In genomic region chr18:55092166-55092565, GRCh38 we compare ENCODE assay signal across 28 cellular contexts.
"Had no signal": no experiment of that assay in that cellular context is flagged by ENCODE, and none has a peak within 500 bp of the region (broad histone marks: within the 10 kb centered on the region; RNA-seq: fewer than 3 reads in every experiment).

No MANE protein-coding gene starts in this region.

- H3K4me1 Mint-ChIP-seq: naive thymus-derived CD4-positive, alpha-beta T cell; natural killer cell; stimulated activated effector memory CD8-positive, alpha-beta T cell treated with anti-CD3 and anti-CD28 coated beads, Interleukin-12 subunit alpha, Interleukin-12 subunit beta, amount 100 ng/mL, for 72 hours had no signal

- H2AFZ ChIP-seq: neural progenitor cell, parathyroid adenoma had no signal

- H3K4me3 Mint-ChIP-seq: naive thymus-derived CD4-positive, alpha-beta T cell; natural killer cell; nephron; neural progenitor cell; stimulated activated effector memory CD8-positive, alpha-beta T cell treated with anti-CD3 and anti-CD28 coated beads, Interleukin-12 subunit alpha, Interleukin-12 subunit beta, amount 100 ng/mL, for 72 hours; stimulated activated naive CD8-positive, alpha-beta T cell treated with anti-CD3 and anti-CD28 coated beads, Interleukin-15, Interleukin-2, amounts not matched to agents 100 ng/mL and 50 ng/mL, for 24 hours had no signal

- DNase-seq: naive thymus-derived CD4-positive, alpha-beta T cell; natural killer cell; occipital lobe; ovary; posterior cingulate gyrus; psoas muscle; right cardiac atrium; right lobe of liver; sigmoid colon; small intestine; stimulated activated CD4-positive, alpha-beta T cell treated with anti-CD3 and anti-CD28 coated beads, Interleukin-15, amount 100 ng/mL, for 24 hours; stimulated activated CD4-positive, alpha-beta T cell treated with anti-CD3 and anti-CD28 coated beads, Interleukin-2, amount 100 ng/mL, for 24 hours; stimulated activated CD4-positive, alpha-beta T cell treated with anti-CD3 and anti-CD28 coated beads, Interleukin-2, amount 100 ng/mL, for 48 hours; stimulated activated CD4-positive, alpha-beta T cell treated with anti-CD3 and anti-CD28 coated beads, Interleukin-4, amount 100 ng/mL, for 24 hours; stimulated activated naive CD4-positive, alpha-beta T cell treated with Interleukin-2 at 50 U/mL for 16 hours; stomach; thyroid gland; trophoblast cell; upper lobe of left lung had no signal

- H3K27ac ChIP-seq: neural progenitor cell, ovary, parathyroid adenoma, psoas muscle, right lobe of liver, sigmoid colon, stomach, thoracic aorta, thyroid gland, tibial nerve, upper lobe of left lung, vagina had no signal

- H3K27ac Mint-ChIP-seq: naive thymus-derived CD4-positive, alpha-beta T cell; natural killer cell; nephron; neural progenitor cell; progenitor cell of endocrine pancreas; stimulated activated effector memory CD8-positive, alpha-beta T cell treated with anti-CD3 and anti-CD28 coated beads, Interleukin-12 subunit alpha, Interleukin-12 subunit beta, amount 100 ng/mL, for 72 hours; stimulated activated naive CD8-positive, alpha-beta T cell treated with anti-CD3 and anti-CD28 coated beads, Interleukin-15, Interleukin-2, amounts not matched to agents 100 ng/mL and 50 ng/mL, for 24 hours had no signal

- H3K9me3 Mint-ChIP-seq: nephron, neural progenitor cell had no signal

- H3K4me3 ChIP-seq: neural progenitor cell, ovary, psoas muscle, right lobe of liver, sigmoid colon, stomach, thoracic aorta, thyroid gland, tibial nerve, upper lobe of left lung, vagina had no signal

- H3K36me3 Mint-ChIP-seq: naive thymus-derived CD4-positive, alpha-beta T cell; natural killer cell; neural progenitor cell; stimulated activated effector memory CD8-positive, alpha-beta T cell treated with anti-CD3 and anti-CD28 coated beads, Interleukin-12 subunit alpha, Interleukin-12 subunit beta, amount 100 ng/mL, for 72 hours had no signal

- H3K9ac ChIP-seq: neural progenitor cell, parathyroid adenoma had no signal

- H3K4me2 ChIP-seq: neural progenitor cell had no signal

- H3K79me2 ChIP-seq: parathyroid adenoma had no signal

- H3K4me1 ChIP-seq: neural progenitor cell, psoas muscle, thyroid gland, vagina had no signal

- ATAC-seq: naive thymus-derived CD4-positive, alpha-beta T cell; natural killer cell; psoas muscle; right cardiac atrium; right lobe of liver; stimulated activated effector memory CD8-positive, alpha-beta T cell treated with anti-CD3 and anti-CD28 coated beads, Interleukin-12 subunit alpha, Interleukin-12 subunit beta, amount 100 ng/mL, for 72 hours had no signal

- H3K27me3 Mint-ChIP-seq: stimulated activated naive CD8-positive, alpha-beta T cell treated with anti-CD3 and anti-CD28 coated beads, Interleukin-15, Interleukin-2, amounts not matched to agents 100 ng/mL and 50 ng/mL, for 24 hours had no signal

- H3K27me3 ChIP-seq: neural progenitor cell, ovary, right lobe of liver, sigmoid colon, stomach, thyroid gland, tibial nerve, upper lobe of left lung, vagina had no signal
